Comparison of ENCODE assay signal across 8 cellular contexts in the genomic region with DNA sequence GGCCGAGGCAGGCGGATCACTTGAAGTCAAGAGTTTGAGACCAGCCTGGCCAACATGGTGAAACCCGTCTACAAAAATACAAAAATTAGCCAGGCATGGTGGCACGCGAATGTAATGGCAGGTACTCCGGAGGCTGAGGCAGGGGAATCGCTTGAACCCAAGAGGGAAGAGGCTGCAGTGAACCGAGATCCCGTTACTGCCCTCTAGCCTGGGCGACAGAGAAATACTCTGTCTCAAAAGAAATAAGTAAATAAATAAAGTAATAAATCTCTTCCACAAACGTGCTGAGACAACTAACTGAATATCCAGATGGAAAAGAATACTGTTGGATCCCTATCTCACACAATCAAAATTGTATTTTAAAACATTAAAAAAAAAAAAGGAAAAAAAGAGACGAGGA. TPM values are rescaled to one million over a fixed set of nuclear protein-coding genes. Genes with fewer than 3 reads are reported as not detected.
A peak's percentile ranks its signal among the peaks of the same experiment; 100 is the strongest.
DNase-seq lines count a peak whose midpoint lies in the region; ATAC-seq and TF ChIP-seq lines count a peak whose summit lies in the region.

No MANE protein-coding gene starts in this region.

- no peak for DNase-seq in HFFc6
- no peak for DNase-seq in coronary artery (ENCODE audit: low spot score)
- no peak for DNase-seq in naive B cell
- no peak for DNase-seq in substantia nigra (lab: John Stamatoyannopoulos, UW)
- no peak for DNase-seq in activated CD4-positive, alpha-beta T cell treated with anti-CD3 and anti-CD28 coated beads, Interleukin-2, amount 50 U/mL, for 1 hour

- no peak; the same call in 1 of the 2 replicates for TF ChIP-seq CTCF in HFFc6 (IDR thresholded peaks at IDR 0.05)
- TF ChIP-seq CTCF in coronary artery (IDR thresholded peaks at IDR 0.05), result no peak

- H3K27me3 Mint-ChIP-seq in HFFc6 (ENCODE audit: insufficient read depth) (peaks cover 2% of the 10 kb centered on the region), naive B cell (peaks cover 9 to 31% (median 17%) of the 10 kb centered on the region in 3 donors)

- H3K79me2 ChIP-seq in ACC112 (ENCODE audit: control insufficient read depth, insufficient read depth, low read length, unreplicated experiment), result no peaks in the 10 kb centered on the region

- H3K9me3 Mint-ChIP-seq in HFFc6, result peaks cover 34% of the 10 kb centered on the region
- peaks cover 9 to 25% (median 15%) of the 10 kb centered on the region in 7 donors for H3K9me3 Mint-ChIP-seq in naive B cell

- H3K4me3 Mint-ChIP-seq in HFFc6, result peak overlapping the region; percentile 91
- H3K4me3 Mint-ChIP-seq in naive B cell, result peak overlapping the region; percentile 89 to 98 (median 96)

- H3K4me1 ChIP-seq in ACC112 (ENCODE audit: control insufficient read depth, insufficient read depth, low read length, unreplicated experiment), result no peaks in the 10 kb centered on the region

- H3K27ac Mint-ChIP-seq in HFFc6, result no peak overlapping the region
- peak overlapping the region in 1 of 6 donors; percentile 48 for H3K27ac Mint-ChIP-seq in naive B cell

- H2AFZ ChIP-seq in ACC112 (ENCODE audit: low read length, unreplicated experiment), result no peak overlapping the region

- no peak overlapping the region for H3K27ac ChIP-seq in ACC112 (ENCODE audit: low read depth, low read length)
- H3K27ac ChIP-seq in coronary artery, result no peak overlapping the region
- no peak overlapping the region for H3K27ac ChIP-seq in substantia nigra (ENCODE audit: low read depth, low read length, poor library complexity, severe bottlenecking)

- H3K36me3 Mint-ChIP-seq in HFFc6 (ENCODE audit: low read depth), result peaks cover 21% of the 10 kb centered on the region
- H3K36me3 Mint-ChIP-seq in naive B cell, result peaks cover 6 to 15% of the 10 kb centered on the region in 2 donors

- no peaks in the 10 kb centered on the region for H3K27me3 ChIP-seq in ACC112 (ENCODE audit: insufficient read depth, low read length)

- ATAC-seq in naive B cell (ENCODE audit: low read depth in 2 of 2), result no peak
- ATAC-seq in HG03025 (IDR thresholded peaks at IDR 0.05; ENCODE audit: low FRiP score, unreplicated experiment), result no peak
- no peak for ATAC-seq in GM21529 (IDR thresholded peaks at IDR 0.05; ENCODE audit: unreplicated experiment)

- H3K4me3 ChIP-seq in ACC112 (ENCODE audit: low read depth, low read length), result peak overlapping the region; percentile 88
- H3K4me3 ChIP-seq in coronary artery, result peak overlapping the region; percentile 78

- no peaks in the 10 kb centered on the region for H3K4me1 Mint-ChIP-seq in HFFc6 (ENCODE audit: low read depth)
- peaks cover 18 to 41% (median 39%) of the 10 kb centered on the region in 3 donors for H3K4me1 Mint-ChIP-seq in naive B cell

- no peaks in the 10 kb centered on the region for H3K36me3 ChIP-seq in ACC112 (ENCODE audit: insufficient read depth, low read length)

RNA-seq across cellular contexts. Expression of gene ZNF813, which starts 0.8 kb away (rescaled TPM):
- 1 to 10 TPM; 2.0 to 6.4 (median 3.4) TPM for total RNA-seq in HFFc6 (2021; fragmentation: NEBNext Ultra II Directional; extraction: Animal tissue kit (Norgen Biotek cat#: 25700))
- 1 to 10 TPM; 4.6 to 8.3 (median 6.0) TPM for polyA plus RNA-seq in naive B cell (ENCODE audit: low read depth in 6 of 6)

RNA-seq across cellular contexts. Expression of gene ZNF761, which starts 34.9 kb away (rescaled TPM):
- 10 to 100 TPM in 3 of 6 experiments, 1 to 10 TPM in 3; 9.5 to 11.1 (median 10.0) TPM for total RNA-seq in HFFc6 (2021; fragmentation: NEBNext Ultra II Directional; extraction: Animal tissue kit (Norgen Biotek cat#: 25700))
- polyA plus RNA-seq in naive B cell (ENCODE audit: low read depth in 6 of 6), result 10 to 100 TPM in 4 of 6 donors, 1 to 10 TPM in 2; 6.4 to 18.3 (median 11.6) TPM
